In the genomic region with DNA sequence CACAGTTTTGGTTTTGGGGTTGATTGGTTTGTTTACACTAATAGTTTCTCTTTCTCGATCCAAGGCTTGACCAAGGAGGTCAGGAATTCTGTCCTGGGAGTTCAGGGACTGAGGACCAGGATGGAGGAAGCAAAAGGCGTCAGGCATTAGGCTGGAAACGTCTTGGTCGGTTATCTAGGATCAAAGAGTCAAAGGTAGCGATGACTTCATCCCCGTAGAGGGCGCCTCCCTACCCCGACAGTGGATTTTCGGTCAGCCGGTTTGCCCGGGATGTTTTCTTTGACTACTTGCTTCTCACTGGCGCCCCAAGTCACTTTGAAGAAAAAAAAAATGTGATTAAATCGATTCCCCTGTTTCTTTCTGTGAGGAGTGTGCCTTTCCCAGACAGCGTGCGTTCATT, we compare ENCODE assay signal across 10 cellular contexts. TPM values are rescaled to one million over a fixed set of nuclear protein-coding genes. Genes with fewer than 3 reads are reported as not detected.
DNase-seq lines count a peak whose midpoint lies in the region; ATAC-seq, FAIRE-seq and TF ChIP-seq lines count a peak whose summit lies in the region.
"Had no signal": no experiment of that assay in that cellular context is flagged by ENCODE, and none has a peak within 500 bp of the region (broad histone marks: within the 10 kb centered on the region; RNA-seq: fewer than 3 reads in every experiment).

No MANE protein-coding gene starts in this region.

- TF ChIP-seq CTCF in Caco-2 (IDR thresholded peaks at IDR 0.05; ENCODE audit: insufficient read depth in 1 of 2, low read depth in 1 of 2, low read length in 1 of 2, severe bottlenecking in 1 of 2, unreplicated experiment in 1 of 2), result peak; percentile 14 to 36
- TF ChIP-seq CTCF in K562 (IDR thresholded peaks at IDR 0.05 in 2 of 3, conservative IDR thresholded peaks at IDR 0.05 in 1 of 3; ENCODE audit: insufficient read depth in 2 of 3, low read depth in 1 of 3, low read length in 3 of 3), result peak; percentile 31 to 33 (median 31); a peak in 3 of 6 replicates
- no peak for TF ChIP-seq CTCF in CD14-positive monocyte (IDR thresholded peaks at IDR 0.05)
- no peak for TF ChIP-seq CTCF in adrenal gland (IDR thresholded peaks at IDR 0.05)

- H3K4me3 ChIP-seq in Caco-2 (ENCODE audit: low read depth, low read length) (peak overlapping the region; percentile 60), K562 (no peak overlapping the region), mucosa of rectum (ENCODE audit: low read length in 2 of 2) (peak overlapping the region; percentile 70 to 89), adrenal gland (no peak overlapping the region)

- POLR2A ChIA-PET in Caco-2 (lab: Charles Lee) (interaction anchor here (0.6 to 1.5 kb wide), 2 partner anchors 36 to 553 kb away, joined by 3 to 4 read pairs; no protein-coding TSS in a partner anchor), K562 (lab: Yijun Ruan, JAX) (interaction anchor here (0.5 kb wide), 1 partner anchor 437 kb away, joined by 3 read pairs; no protein-coding TSS in a partner anchor)

- H3K27ac Mint-ChIP-seq in Caco-2 (ENCODE audit: unreplicated experiment) (peak overlapping the region; percentile 32), CD14-positive monocyte (no peak overlapping the region)

- H3K36me3 Mint-ChIP-seq in Caco-2 (ENCODE audit: insufficient read depth, unreplicated experiment) (peaks cover 14% of the 10 kb centered on the region), CD14-positive monocyte (peaks cover 16% of the 10 kb centered on the region in 2 donors)

- peak; percentile 74 for FAIRE-seq in K562 (lab: Jason Lieb, UNC)
- FAIRE-seq: islet of Langerhans had no signal

- H3K4me2 ChIP-seq in K562 (ENCODE audit: insufficient read depth, low read length), result no peak overlapping the region

- TF ChIP-seq EP300 in K562 (IDR thresholded peaks at IDR 0.05; ENCODE audit: low read length), result no peak

- peak; percentile 71 to 73 for DNase-seq in Caco-2
- peak; percentile 36 for DNase-seq in HuH-7.5 (ENCODE audit: low spot score)
- DNase-seq in K562 (ENCODE audit: extremely low read depth in 1 of 4, low spot score in 3 of 4), result peak; percentile 63 to 70 (median 66)
- no peak for DNase-seq in CD14-positive monocyte (ENCODE audit: low spot score)
- no peak for DNase-seq in adrenal gland
- DNase-seq: KG1 had no signal

- ATAC-seq in K562 (peak; percentile 38), GM18520 (IDR thresholded peaks at IDR 0.05; ENCODE audit: unreplicated experiment) (no peak), GM18870 (IDR thresholded peaks at IDR 0.05; ENCODE audit: unreplicated experiment) (no peak)

- CTCF ChIA-PET in Caco-2 (lab: Charles Lee), result interaction anchor here (0.8 to 1.2 kb wide), 4 partner anchors 92 to 193 kb away, joined by 3 to 9 read pairs (median 6); a partner anchor contains a TSS
- CTCF ChIA-PET in K562 (lab: Yijun Ruan, JAX; ENCODE audit: low intra/inter-chr PET ratio), result no interaction called here

- intact Hi-C loops in Caco-2 (cut with micrococcal nuclease; ENCODE audit: unreplicated experiment), result loop anchor here (5.0 kb wide), 4 partner anchors 62 to 147 kb away; no protein-coding TSS in a partner anchor
- intact Hi-C loops in K562 (cut with micrococcal nuclease), result no loop called here
- intact Hi-C loops in CD14-positive monocyte (cut with micrococcal nuclease), result no loop called here
- intact Hi-C loops in adrenal gland (cut with DNase I), result no loop called here

- no peaks in the 10 kb centered on the region for H3K4me1 ChIP-seq in Caco-2
- peaks cover 0 to 26% of the 10 kb centered on the region in 2 experiments; a peak in 3 of 5 replicates for H3K4me1 ChIP-seq in K562 (replicated peaks in 1 of 2; ENCODE audit: control insufficient read depth in 2 of 2, insufficient read depth in 2 of 2, low read length in 2 of 2)
- H3K4me1 ChIP-seq in mucosa of rectum (ENCODE audit: control insufficient read depth in 2 of 2, insufficient read depth in 2 of 2, low read length in 2 of 2), result peaks cover 10 to 11% of the 10 kb centered on the region in 2 donors
- peaks cover 22 to 25% of the 10 kb centered on the region in 2 donors for H3K4me1 ChIP-seq in adrenal gland (replicated peaks in 1 of 2)

- H3K9me3 ChIP-seq in Caco-2, result no peaks in the 10 kb centered on the region
- H3K9me3 ChIP-seq in K562 (replicated peaks; ENCODE audit: control insufficient read depth, insufficient read depth, low read depth, low read length), result no peaks in the 10 kb centered on the region
- H3K9me3 ChIP-seq in mucosa of rectum (ENCODE audit: control insufficient read depth in 2 of 2, low read length in 2 of 2), result no peaks in the 10 kb centered on the region
- H3K9me3 ChIP-seq in adrenal gland (replicated peaks in 1 of 3), result no peaks in the 10 kb centered on the region

- H4K20me1 ChIP-seq in K562 (replicated peaks; ENCODE audit: control insufficient read depth, insufficient read depth, low read length), result 0 out of 2 replicates have a peak, but pooled peaks cover 11% of the 10 kb centered on the region

- WGBS in K562 (ENCODE audit: insufficient coverage, low coverage, missing lambda C conversion rate), result 3% methylated on average over 15 of the region's 15 CpGs
- 66 to 71% (median 69%) methylated on average over 15 of the region's 15 CpGs for WGBS in adrenal gland, 4 donors

- no TSS peak for BruUV-seq in Caco-2 (replicated peaks; lab: Mats Ljungman, UMichigan)
- BruUV-seq in K562 (replicated peaks; lab: Mats Ljungman, UMichigan), result no TSS peak

- H3K9me3 Mint-ChIP-seq in Caco-2 (ENCODE audit: unreplicated experiment) (no peaks in the 10 kb centered on the region), CD14-positive monocyte (peaks cover 0 to 34% (median 16%) of the 10 kb centered on the region in 7 donors)

- H3K4me3 Mint-ChIP-seq in Caco-2 (ENCODE audit: unreplicated experiment) (peak overlapping the region; percentile 80), CD14-positive monocyte (peak overlapping the region in 1 of 2 donors; percentile 85)

- no peak overlapping the region; the same call in 1 of the 2 replicates for H2AFZ ChIP-seq in K562 (ENCODE audit: low read depth, low read length)

- no peaks in the 10 kb centered on the region for H3K79me2 ChIP-seq in K562 (ENCODE audit: control insufficient read depth, insufficient read depth, low read length)

- H3K9ac ChIP-seq in K562 (ENCODE audit: insufficient read depth in 1 of 2, low read depth in 2 of 2, low read length in 2 of 2) (no peak overlapping the region), mucosa of rectum (ENCODE audit: low read depth in 1 of 2, low read length in 2 of 2) (peak overlapping the region; percentile 68 to 91)

- H3K27ac ChIP-seq in K562 (ENCODE audit: extremely low read depth, low read depth, low read length) (no peak overlapping the region), mucosa of rectum (ENCODE audit: low read depth in 2 of 2, low read length in 2 of 2) (peak overlapping the region; percentile 91 to 92), adrenal gland (no peak overlapping the region)

- H3K4me1 Mint-ChIP-seq in Caco-2 (ENCODE audit: low read depth, unreplicated experiment) (peaks cover 7% of the 10 kb centered on the region), CD14-positive monocyte (peaks cover 23% of the 10 kb centered on the region)

- H3K27me3 ChIP-seq in Caco-2 (replicated peaks; ENCODE audit: control insufficient read depth, insufficient read depth, low read length) (no peaks in the 10 kb centered on the region; the same call in 1 of the 2 replicates), K562 (ENCODE audit: control insufficient read depth in 2 of 2, insufficient read depth in 2 of 2, low read length in 2 of 2) (peaks cover 13 to 53% of the 10 kb centered on the region in 2 experiments; a peak in 4 of 5 replicates), mucosa of rectum (ENCODE audit: control insufficient read depth in 2 of 2, insufficient read depth in 2 of 2, low read length in 2 of 2) (peaks cover 0 to 5% of the 10 kb centered on the region in 2 donors), adrenal gland (peaks cover 33% of the 10 kb centered on the region)

- H3K36me3 ChIP-seq in Caco-2 (ENCODE audit: control insufficient read depth, insufficient read depth, low read length) (no peaks in the 10 kb centered on the region), K562 (ENCODE audit: control insufficient read depth, insufficient read depth, low read length) (no peaks in the 10 kb centered on the region), mucosa of rectum (ENCODE audit: control insufficient read depth in 2 of 2, insufficient read depth in 2 of 2, low read length in 2 of 2) (no peaks in the 10 kb centered on the region), adrenal gland (replicated peaks in 1 of 2) (no peaks in the 10 kb centered on the region)

- TF ChIP-seq POLR2A in K562 (conservative IDR thresholded peaks at IDR 0.05) (no peak), adrenal gland (IDR thresholded peaks at IDR 0.05) (no peak)

- no peak; a peak in 1 of 4 replicates for TF ChIP-seq RAD21 in K562 (CRISPR knock-in tag; conservative IDR thresholded peaks at IDR 0.05 in 1 of 2, IDR thresholded peaks at IDR 0.05 in 1 of 2)

- H3K27me3 Mint-ChIP-seq in Caco-2 (ENCODE audit: insufficient read depth, unreplicated experiment) (peaks cover 4% of the 10 kb centered on the region), CD14-positive monocyte (ENCODE audit: low read depth in 3 of 3) (peaks cover 66 to 72% (median 69%) of the 10 kb centered on the region in 3 donors)

- in situ Hi-C loops in K562 (cut with MboI), result no loop called here

- H3K9me1 ChIP-seq in K562 (ENCODE audit: control insufficient read depth, insufficient read depth, low read length), result no peaks in the 10 kb centered on the region

TF ChIP-seq in K562, 482 proteins besides CTCF, POLR2A, EP300 and RAD21 (continues in another document):
- TF ChIP-seq ZKSCAN3 (CRISPR knock-in tag; IDR thresholded peaks at IDR 0.05), result no peak

RNA-seq across cellular contexts. Expression of a gene that starts 1.0 kb away (rescaled TPM):
- total RNA-seq in Caco-2 (2022) (1.4 and 1.5 TPM in 2 replicates), K562 (2014; rRNA removed) (0.04 and 0.05 TPM in 2 replicates), K562 (2014; rRNA removed; fragmentation: Illumina TruSeq; extraction: Trizol) (0.07 and 0.10 TPM in 2 replicates), K562 (2015; rRNA removed; fragmentation: Illumina TruSeq; extraction: Trizol) (0.04 TPM in 2 replicates), K562 (2021) (0.16 and 0.18 TPM in 2 replicates), adrenal gland (under 1 TPM; 0.09 to 0.92 (median 0.25) TPM)
- total RNA-seq in K562 (2011; cell fraction: chromatin; rRNA removed; ENCODE audit: low replicate concordance), result 0.83 and 1.1 TPM in 2 replicates
- 0.53 and 0.83 TPM in 2 replicates for total RNA-seq in K562 (2011; cell fraction: nucleolus; rRNA removed)
- total RNA-seq in K562 (2011; cell fraction: nucleoplasm; rRNA removed), result 0.51 and 0.69 TPM in 2 replicates
- polyA plus RNA-seq in K562 (2011; rRNA removed) (0.43 and 0.66 TPM in 2 replicates), K562 (2014; fragmentation: Illumina TruSeq; extraction: Trizol) (0.07 and 0.10 TPM in 2 replicates), K562 (2014; fragmentation: Nextera tagmentation; extraction: Ambion mirVana) (under 1 TPM; 0.01 to 0.08 TPM), K562 (2014; rRNA removed) (0.03 and 0.16 TPM in 2 replicates), CD14-positive monocyte (not detected), adrenal gland (1 to 10 TPM in 1 of 3 donors, under 1 TPM in 2; 0.27 to 1.2 (median 0.47) TPM)
- polyA plus RNA-seq in K562 (2011; cell fraction: cytosol; rRNA removed), result 0.33 and 0.59 TPM in 2 replicates
- polyA plus RNA-seq in K562 (2011; cell fraction: nucleus; rRNA removed), result 1.6 and 1.9 TPM in 2 replicates
- polyA plus RNA-seq in K562 (2012), result 0.12 and 0.24 TPM in 2 replicates
- 0.49 and 0.90 TPM in 2 replicates for polyA minus RNA-seq in K562 (2011; rRNA and poly(A)+ RNA removed)
- polyA minus RNA-seq in K562 (2011; cell fraction: cytosol; rRNA and poly(A)+ RNA removed), result 0.76 and 1.6 TPM in 2 replicates
- 0.67 and 1.1 TPM in 2 replicates for polyA minus RNA-seq in K562 (2011; cell fraction: nucleus; rRNA and poly(A)+ RNA removed)

Comparison
In these comparisons a context has a peak if more than half of its experiments do, and no peak if none do; other contexts are left out.
1. DNase-seq: peak in Caco-2 (2 of 2), HuH-7.5 (single experiment) and K562 (4 of 4); none in CD14-positive monocyte (single experiment) and adrenal gland (0 of 7).
2. H3K4me3 ChIP-seq: peak in Caco-2 (single experiment) and mucosa of rectum (2 of 2); none in K562 (single experiment) and adrenal gland (0 of 4).
3. CTCF ChIP-seq: peak in Caco-2 (2 of 2) and K562 (3 of 3); none in CD14-positive monocyte (single experiment) and adrenal gland (0 of 6).
4. H3K27ac ChIP-seq: peak in mucosa of rectum (2 of 2); none in K562 (single experiment) and adrenal gland (0 of 5).
5. H3K9ac ChIP-seq: peak in mucosa of rectum (2 of 2); none in K562 (0 of 2).